ENCODE assay signal across 11 cellular contexts in genomic region chrX:19866626-19867410, GRCh38. TPM values are rescaled to one million over a fixed set of nuclear protein-coding genes. Genes with fewer than 3 reads are reported as not detected.
DNase-seq lines count a peak whose midpoint lies in the region; ATAC-seq and TF ChIP-seq lines count a peak whose summit lies in the region.
"Had no signal": no experiment of that assay in that cellular context is flagged by ENCODE, and none has a peak within 500 bp of the region (broad histone marks: within the 10 kb centered on the region; RNA-seq: fewer than 3 reads in every experiment).

No MANE protein-coding gene starts in this region.

- no peak overlapping the region for H2AFZ ChIP-seq in DND-41 (ENCODE audit: low read depth, low read length)

- DNase-seq in DND-41, result peak; percentile 29
- no peak for DNase-seq in activated B cell treated with CpG ODN at 0.5 μM for 24 hours
- no peak for DNase-seq in naive thymus-derived CD4-positive, alpha-beta T cell
- no peak for DNase-seq in hippocampal formation (lab: John Stamatoyannopoulos, UW)
- DNase-seq in activated gamma-delta T cell (lab: John Stamatoyannopoulos, UW), result no peak
- no peak for DNase-seq in activated effector memory CD4-positive, alpha-beta T cell treated with anti-CD3 and anti-CD28 coated beads, Interleukin-2, amount 50 U/mL, for 16 hours
- DNase-seq: effector CD8-positive, alpha-beta T cell; NCI-H187 treated with DMSO at 0.1 percent for 48 hours had no signal

- H3K9me3 Mint-ChIP-seq in IgD-negative memory B cell (no peaks in the 10 kb centered on the region), activated B cell treated with CpG ODN at 0.5 μM for 24 hours (no peaks in the 10 kb centered on the region)
- peaks cover 0 to 4% (median 0%) of the 10 kb centered on the region in 11 donors for H3K9me3 Mint-ChIP-seq in naive thymus-derived CD4-positive, alpha-beta T cell

- CTCF ChIA-PET in activated B cell treated with CpG ODN at 0.5 μM for 24 hours (lab: Charles Lee), result no interaction called here
- CTCF ChIA-PET in naive thymus-derived CD4-positive, alpha-beta T cell (lab: Charles Lee), result no interaction called here

- POLR2A ChIA-PET in activated B cell treated with CpG ODN at 0.5 μM for 24 hours (lab: Charles Lee), result interaction anchor here (0.6 kb wide), 1 partner anchor 110 kb away, joined by 4 read pairs; no protein-coding TSS in a partner anchor
- POLR2A ChIA-PET in naive thymus-derived CD4-positive, alpha-beta T cell (lab: Charles Lee), result interaction anchor here (1.0 kb wide), 1 partner anchor 26 kb away, joined by 3 read pairs; no protein-coding TSS in a partner anchor

- peaks cover 3% of the 10 kb centered on the region for H3K36me3 Mint-ChIP-seq in IgD-negative memory B cell
- peaks cover 2% of the 10 kb centered on the region for H3K36me3 Mint-ChIP-seq in activated B cell treated with CpG ODN at 0.5 μM for 24 hours (ENCODE audit: low read depth)
- H3K36me3 Mint-ChIP-seq in naive thymus-derived CD4-positive, alpha-beta T cell, result peaks cover 0 to 4% (median 0%) of the 10 kb centered on the region in 5 donors

- peak; percentile 16; the same call in 1 of the 3 replicates for ATAC-seq in DND-41 (ENCODE audit: insufficient read depth, low read depth)
- ATAC-seq in activated B cell treated with CpG ODN at 0.5 μM for 24 hours (ENCODE audit: low read depth), result no peak
- no peak for ATAC-seq in naive thymus-derived CD4-positive, alpha-beta T cell
- ATAC-seq: activated CD4-positive, CD25-positive, alpha-beta regulatory T cell treated with anti-CD3 and anti-CD28 coated beads, Interleukin-2, amount 50 U/mL, for 24 hours had no signal

- peak overlapping the region; percentile 33 for H3K4me2 ChIP-seq in DND-41 (ENCODE audit: insufficient read depth, low read length)

- TF ChIP-seq CTCF in DND-41 (IDR thresholded peaks at IDR 0.05; ENCODE audit: borderline replicate concordance, extremely low read depth, low read length, poor library complexity, severe bottlenecking), result no peak
- TF ChIP-seq CTCF in activated B cell treated with CpG ODN at 0.5 μM for 24 hours (IDR thresholded peaks at IDR 0.05), result no peak

- H4K20me1 ChIP-seq in DND-41 (ENCODE audit: insufficient read depth, low read length), result peaks cover 12% of the 10 kb centered on the region; the same call in 1 of the 2 replicates

- 0 out of 2 replicates have a peak, but pooled peaks cover 3% of the 10 kb centered on the region for H3K36me3 ChIP-seq in DND-41 (ENCODE audit: insufficient read depth, low read length)
- no peaks in the 10 kb centered on the region for H3K36me3 ChIP-seq in naive thymus-derived CD4-positive, alpha-beta T cell (ENCODE audit: control insufficient read depth in 2 of 3, insufficient read depth in 3 of 3, low read length in 3 of 3)

- H3K27ac ChIP-seq in DND-41 (ENCODE audit: low read length), result peak overlapping the region; percentile 77
- H3K27ac ChIP-seq in naive thymus-derived CD4-positive, alpha-beta T cell (ENCODE audit: low read depth, low read length), result no peak overlapping the region
- H3K27ac ChIP-seq: RWPE1 had no signal

- H3K27ac Mint-ChIP-seq in IgD-negative memory B cell (peak overlapping the region; percentile 54 to 93 (median 83)), activated B cell treated with CpG ODN at 0.5 μM for 24 hours (peak overlapping the region; percentile 96)
- H3K27ac Mint-ChIP-seq in naive thymus-derived CD4-positive, alpha-beta T cell, result peak overlapping the region in 5 of 9 donors; percentile 5 to 48 (median 34)

- H3K79me2 ChIP-seq in DND-41 (ENCODE audit: insufficient read depth, low read length), result peaks cover 95% of the 10 kb centered on the region

- no peaks in the 10 kb centered on the region for H3K9me3 ChIP-seq in DND-41 (ENCODE audit: insufficient read depth, low read length, severe bottlenecking)
- no peaks in the 10 kb centered on the region for H3K9me3 ChIP-seq in naive thymus-derived CD4-positive, alpha-beta T cell (ENCODE audit: control insufficient read depth in 2 of 3, low read length in 3 of 3)

- no peaks in the 10 kb centered on the region for H3K27me3 ChIP-seq in DND-41 (ENCODE audit: insufficient read depth, low read length, poor library complexity)
- no peaks in the 10 kb centered on the region for H3K27me3 ChIP-seq in naive thymus-derived CD4-positive, alpha-beta T cell (ENCODE audit: control insufficient read depth in 2 of 2, insufficient read depth in 2 of 2, low read length in 2 of 2)

- intact Hi-C loops in activated B cell treated with CpG ODN at 0.5 μM for 24 hours (cut with micrococcal nuclease), result no loop called here
- intact Hi-C loops in naive thymus-derived CD4-positive, alpha-beta T cell (cut with micrococcal nuclease), result loop anchor here in 1 of 2 donors (2.0 kb wide), 1 partner anchor 14 kb away; no protein-coding TSS in a partner anchor

- H3K27me3 Mint-ChIP-seq in IgD-negative memory B cell (peaks cover 8% of the 10 kb centered on the region), activated B cell treated with CpG ODN at 0.5 μM for 24 hours (no peaks in the 10 kb centered on the region)
- no peaks in the 10 kb centered on the region for H3K27me3 Mint-ChIP-seq in naive thymus-derived CD4-positive, alpha-beta T cell

- H3K4me3 ChIP-seq in DND-41 (ENCODE audit: low read depth in 1 of 2, low read length in 2 of 2), result no peak overlapping the region
- H3K4me3 ChIP-seq in naive thymus-derived CD4-positive, alpha-beta T cell (ENCODE audit: low read length), result no peak overlapping the region

- H3K4me1 Mint-ChIP-seq in IgD-negative memory B cell, result peaks cover 60 to 73% (median 67%) of the 10 kb centered on the region in 3 donors
- peaks cover 97% of the 10 kb centered on the region for H3K4me1 Mint-ChIP-seq in activated B cell treated with CpG ODN at 0.5 μM for 24 hours
- H3K4me1 Mint-ChIP-seq in naive thymus-derived CD4-positive, alpha-beta T cell, result peaks cover 25 to 90% (median 66%) of the 10 kb centered on the region in 7 donors

- peak overlapping the region; percentile 26 for H3K9ac ChIP-seq in DND-41 (ENCODE audit: low read depth, low read length)

- peak overlapping the region in 3 of 4 donors; percentile 70 to 84 (median 78) for H3K4me3 Mint-ChIP-seq in IgD-negative memory B cell
- no peak overlapping the region for H3K4me3 Mint-ChIP-seq in activated B cell treated with CpG ODN at 0.5 μM for 24 hours
- H3K4me3 Mint-ChIP-seq in naive thymus-derived CD4-positive, alpha-beta T cell, result peak overlapping the region in 7 of 10 donors; percentile 8 to 62 (median 27)

- peaks cover 83% of the 10 kb centered on the region for H3K4me1 ChIP-seq in DND-41 (ENCODE audit: insufficient read depth, low read length)
- peaks cover 12 to 28% of the 10 kb centered on the region in 2 donors for H3K4me1 ChIP-seq in naive thymus-derived CD4-positive, alpha-beta T cell (ENCODE audit: control insufficient read depth in 2 of 2, insufficient read depth in 2 of 2, low read length in 2 of 2)

RNA-seq across cellular contexts. Expression of gene SH3KBP1, which starts 20.6 kb away (rescaled TPM):
- 93.1 TPM for polyA plus RNA-seq in IgD-negative memory B cell
- 86.3 and 101 TPM in 2 replicates for total RNA-seq in activated B cell treated with CpG ODN at 0.5 μM for 24 hours
- total RNA-seq in naive thymus-derived CD4-positive, alpha-beta T cell, result 100 to 1,000 TPM; 103 to 130 (median 129) TPM
- 100 to 1,000 TPM; 137 to 183 TPM for polyA plus RNA-seq in naive thymus-derived CD4-positive, alpha-beta T cell

Comparison
In these comparisons a context has a peak if more than half of its experiments do, and no peak if none do; other contexts are left out.
1. H3K27ac Mint-ChIP-seq: peak in every context shown above with its lines; median percentile 96 in activated B cell treated with CpG ODN at 0.5 μM for 24 hours; 83 in IgD-negative memory B cell; 34 in naive thymus-derived CD4-positive, alpha-beta T cell.